ENCODE assay signal across 28 cellular contexts in genomic region chr20:46917155-46917554, GRCh38. TPM values are rescaled to one million over a fixed set of nuclear protein-coding genes. Genes with fewer than 3 reads are reported as not detected.
"Had no signal": no experiment of that assay in that cellular context is flagged by ENCODE, and none has a peak within 500 bp of the region (broad histone marks: within the 10 kb centered on the region; RNA-seq: fewer than 3 reads in every experiment).

No MANE protein-coding gene starts in this region.

- H3K4me1 ChIP-seq: foreskin keratinocyte, gastroesophageal sphincter, heart left ventricle, left lung, lower lobe of right lung had no signal

- H3K4me3 ChIP-seq: coronary artery, dorsolateral prefrontal cortex, esophagus muscularis mucosa, gastroesophageal sphincter, heart left ventricle, left lung, lower lobe of right lung, mucosa of descending colon had no signal

- H3K36me3 Mint-ChIP-seq: naive B cell had no signal

- H3K4me3 Mint-ChIP-seq: mesothelial cell of epicardium, naive B cell had no signal

- H3K9me3 ChIP-seq: left lung, lower lobe of right lung, mucosa of descending colon had no signal

- DNase-seq: dermis blood vessel endothelial cell; dorsolateral prefrontal cortex; effector CD4-positive, alpha-beta T cell; effector memory CD4-positive, alpha-beta T cell; foreskin keratinocyte; heart left ventricle; hippocampal formation; left cardiac atrium; left lung; left ventricle myocardium superior; lower lobe of right lung; mesenchymal stem cell; mucosa of descending colon; naive B cell had no signal

- H3K36me3 ChIP-seq: esophagus muscularis mucosa, gastroesophageal sphincter, heart left ventricle, left lung, lower lobe of right lung had no signal

- H3K27ac ChIP-seq: coronary artery, dorsolateral prefrontal cortex, esophagus muscularis mucosa, foreskin keratinocyte, gastroesophageal sphincter, heart left ventricle, left lung, lower lobe of right lung had no signal

- H3K4me1 Mint-ChIP-seq: naive B cell had no signal

- H3K27me3 ChIP-seq: esophagus muscularis mucosa, foreskin keratinocyte had no signal

- H3K27ac Mint-ChIP-seq: mesothelial cell of epicardium had no signal

- FAIRE-seq: colon, endothelial cell of umbilical vein, frontal cortex, islet of Langerhans, keratinocyte had no signal

- ATAC-seq: foreskin keratinocyte, gastroesophageal sphincter, heart left ventricle, left cardiac atrium, left lung, left ventricle myocardium superior, lower lobe of right lung, mucosa of descending colon had no signal

RNA-seq across cellular contexts. Expression of gene EYA2, which starts 22.5 kb away (rescaled TPM):
- total RNA-seq: dermis blood vessel endothelial cell, endothelial cell of umbilical vein, epithelial cell of proximal tubule, fibroblast of villous mesenchyme, foreskin keratinocyte, kidney epithelial cell, lung microvascular endothelial cell, myocyte had no signal
- polyA plus RNA-seq: endothelial cell of umbilical vein, foreskin keratinocyte, keratinocyte had no signal
